15 cellular contexts compared by ENCODE assay signal in genomic region chr6:134007077-134007476, GRCh38. TPM values are rescaled to one million over a fixed set of nuclear protein-coding genes. Genes with fewer than 3 reads are reported as not detected.
DNase-seq lines count a peak whose midpoint lies in the region; ATAC-seq, FAIRE-seq and TF ChIP-seq lines count a peak whose summit lies in the region.
"Had no signal": no experiment of that assay in that cellular context is flagged by ENCODE, and none has a peak within 500 bp of the region (broad histone marks: within the 10 kb centered on the region; RNA-seq: fewer than 3 reads in every experiment).

No MANE protein-coding gene starts in this region.

- no peak overlapping the region for H3K23ac ChIP-seq in H1 (ENCODE audit: insufficient read length)

- H2AK5ac ChIP-seq in H1 (ENCODE audit: low read depth, low read length): no peak overlapping the region

- no peak overlapping the region for H3K18ac ChIP-seq in H1 (ENCODE audit: extremely low read depth, low read length)

- H3K4me1 Mint-ChIP-seq in endodermal cell: no peaks in the 10 kb centered on the region
- H3K4me1 Mint-ChIP-seq: CD8-positive, alpha-beta memory T cell had no signal

- POLR2A ChIA-PET in H1 (lab: Charles Lee; ENCODE audit: partially characterized antibody): no interaction called here

- H2BK20ac ChIP-seq in H1 (ENCODE audit: low read length): no peak overlapping the region

- no peaks in the 10 kb centered on the region for H3K9me3 Mint-ChIP-seq in endodermal cell
- H3K9me3 Mint-ChIP-seq: activated T-cell treated with anti-CD3 and anti-CD28 coated beads, Interleukin-2, amount 50 U/mL, for 72 hours had no signal

- no peaks in the 10 kb centered on the region for H3K9me3 ChIP-seq in H1 (ENCODE audit: insufficient read depth in 2 of 2, low read depth in 1 of 2, low read length in 1 of 2)
- H3K9me3 ChIP-seq in upper lobe of left lung: no peaks in the 10 kb centered on the region
- H3K9me3 ChIP-seq in endodermal cell (ENCODE audit: control insufficient read depth, low read length): no peaks in the 10 kb centered on the region
- H3K9me3 ChIP-seq: thoracic aorta had no signal

- H2BK5ac ChIP-seq in H1 (ENCODE audit: low read depth, low read length): no peak overlapping the region

- CTCF ChIA-PET in H1 (lab: Charles Lee; ENCODE audit: partially characterized antibody): interaction anchor here (0.9 to 2.3 kb wide), 5 partner anchors 19 to 83 kb away, joined by 3 to 7 read pairs (median 4); no protein-coding TSS in a partner anchor

- H4K8ac ChIP-seq in H1 (ENCODE audit: extremely low read depth, insufficient read depth, low read length): peak overlapping the region; percentile 11; the same call in 1 of the 2 replicates

- no peak overlapping the region for H3K4me2 ChIP-seq in H1 (ENCODE audit: insufficient read depth in 1 of 2, low read depth in 2 of 2, low read length in 2 of 2)

- H3K4me3 ChIP-seq in H1 (ENCODE audit: extremely low read depth in 1 of 4, insufficient read depth in 2 of 4, low read depth in 3 of 4, low read length in 4 of 4): no peak overlapping the region
- no peak overlapping the region for H3K4me3 ChIP-seq in upper lobe of left lung
- H3K4me3 ChIP-seq in endodermal cell (ENCODE audit: low read length): no peak overlapping the region
- H3K4me3 ChIP-seq: thoracic aorta had no signal

- no peak overlapping the region for H3K56ac ChIP-seq in H1 (replicated peaks; ENCODE audit: insufficient read length, low read depth, low read length)

- peaks cover 0 to 3% (median 1%) of the 10 kb centered on the region in 4 experiments; a peak in 2 of 7 replicates for H3K4me1 ChIP-seq in H1 (replicated peaks in 1 of 4; ENCODE audit: control insufficient read depth in 3 of 4, insufficient read depth in 4 of 4, low read length in 3 of 4)
- peaks cover 0 to 12% (median 0%) of the 10 kb centered on the region in 4 donors for H3K4me1 ChIP-seq in upper lobe of left lung
- H3K4me1 ChIP-seq in endodermal cell (ENCODE audit: control insufficient read depth, insufficient read depth, low read length): no peaks in the 10 kb centered on the region

- H3K79me1 ChIP-seq in H1 (ENCODE audit: low read depth, low read length): no peaks in the 10 kb centered on the region

- H3K79me2 ChIP-seq in H1 (ENCODE audit: control insufficient read depth in 1 of 2, insufficient read depth in 2 of 2, low read length in 2 of 2): no peaks in the 10 kb centered on the region

- DNase-seq in NCI-H128 (lab: John Stamatoyannopoulos, UW; ENCODE audit: unreplicated experiment) (peak; percentile 46), NCI-H510A treated with DMSO at 0.1 percent for 48 hours (lab: John Stamatoyannopoulos, UW) (peak; percentile 53), H1 (ENCODE audit: low read depth in 1 of 2, low spot score in 2 of 2) (no peak), upper lobe of left lung (peak in 1 of 2 donors; percentile 81), endodermal cell (no peak)
- DNase-seq: activated CD4-positive, alpha-beta T cell treated with anti-CD3 and anti-CD28 coated beads for 48 hours; activated T-cell treated with anti-CD3 and anti-CD28 coated beads, Interleukin-2, amount 50 U/mL, for 72 hours; CD8-positive, alpha-beta memory T cell; foreskin fibroblast; MM.1S; T-helper 2 cell had no signal

- TF ChIP-seq EP300 in H1 (IDR thresholded peaks at IDR 0.05; ENCODE audit: borderline replicate concordance in 1 of 2, low read depth in 2 of 2, low read length in 2 of 2): no peak
- TF ChIP-seq EP300 in upper lobe of left lung (IDR thresholded peaks at IDR 0.05): no peak

- no peak overlapping the region for H2BK15ac ChIP-seq in H1 (ENCODE audit: low read length)

- no peak overlapping the region for H4K5ac ChIP-seq in H1 (ENCODE audit: insufficient read length, low read depth, low read length)

- TF ChIP-seq POLR2A in H1 (IDR thresholded peaks at IDR 0.05; ENCODE audit: control extremely low read depth in 1 of 2, low read depth in 2 of 2, low read length in 2 of 2) (no peak), upper lobe of left lung (IDR thresholded peaks at IDR 0.05) (no peak)

- no peaks in the 10 kb centered on the region for H3K27me3 ChIP-seq in H1 (replicated peaks in 1 of 4; ENCODE audit: control insufficient read depth in 3 of 4, extremely low read depth in 1 of 4, insufficient read depth in 3 of 4, low read length in 3 of 4)
- H3K27me3 ChIP-seq in upper lobe of left lung: no peaks in the 10 kb centered on the region
- no peaks in the 10 kb centered on the region for H3K27me3 ChIP-seq in endodermal cell (ENCODE audit: control insufficient read depth, insufficient read depth, low read length, poor library complexity, severe bottlenecking)

- no peak overlapping the region for H3K4ac ChIP-seq in H1 (replicated peaks; ENCODE audit: insufficient read length, low read depth, low read length)

- H3K9ac ChIP-seq in H1 (replicated peaks in 1 of 4; ENCODE audit: extremely low read depth in 1 of 4, low read depth in 3 of 4, low read length in 3 of 4) (no peak overlapping the region), endodermal cell (ENCODE audit: extremely low read depth, low read length, poor library complexity, severe bottlenecking) (no peak overlapping the region)

- no peaks in the 10 kb centered on the region for H3K27me3 Mint-ChIP-seq in endodermal cell (ENCODE audit: insufficient read depth)

- H2AFZ ChIP-seq in H1 (ENCODE audit: low read length): no peak overlapping the region

- H3K23me2 ChIP-seq in H1 (ENCODE audit: low read depth, low read length): no peaks in the 10 kb centered on the region

- no peak overlapping the region for H3K27ac Mint-ChIP-seq in endodermal cell
- H3K27ac Mint-ChIP-seq: activated T-cell treated with anti-CD3 and anti-CD28 coated beads, Interleukin-2, amount 50 U/mL, for 72 hours; CD8-positive, alpha-beta memory T cell had no signal

- H2BK120ac ChIP-seq in H1 (replicated peaks; ENCODE audit: low read depth, low read length): no peak overlapping the region

- H4K91ac ChIP-seq in H1 (replicated peaks; ENCODE audit: insufficient read length, low read length): no peak overlapping the region

- H3K4me3 Mint-ChIP-seq in endodermal cell: no peak overlapping the region
- H3K4me3 Mint-ChIP-seq: activated T-cell treated with anti-CD3 and anti-CD28 coated beads, Interleukin-2, amount 50 U/mL, for 72 hours; CD8-positive, alpha-beta memory T cell had no signal

- H2BK12ac ChIP-seq in H1 (ENCODE audit: low read depth, low read length): no peak overlapping the region

- TF ChIP-seq CTCF in H1 (IDR thresholded peaks at IDR 0.05; ENCODE audit: control extremely low read depth in 1 of 3, insufficient read depth in 1 of 3, low read depth in 1 of 3, low read length in 3 of 3) (no peak), upper lobe of left lung (IDR thresholded peaks at IDR 0.05) (no peak), endodermal cell (conservative IDR thresholded peaks at IDR 0.05) (no peak)

- 90% methylated on average over 4 of the region's 4 CpGs; no CpG with 5 or more reads in 1 of the 2 experiments for WGBS in H1 (ENCODE audit: extremely low coverage in 1 of 2, insufficient coverage in 1 of 2, insufficient read length in 1 of 2, insufficient replicate concordance in 2 of 2, low coverage in 1 of 2, low lambda C conversion rate in 2 of 2, missing lambda C conversion rate in 1 of 2), 2 experiments
- 67 to 70% methylated on average over 4 of the region's 4 CpGs for WGBS in upper lobe of left lung, 2 donors
- 98 to 100% methylated on average over 2 to 4 of the region's 4 CpGs for WGBS in endodermal cell (ENCODE audit: insufficient coverage in 1 of 2, insufficient read length in 1 of 2), 2 experiments

- peak; percentile 53 to 70 for ATAC-seq in upper lobe of left lung (ENCODE audit: low FRiP score in 2 of 2)
- no peak for ATAC-seq in GM18907 (IDR thresholded peaks at IDR 0.05; ENCODE audit: unreplicated experiment)
- ATAC-seq in GM19397 (IDR thresholded peaks at IDR 0.05; ENCODE audit: unreplicated experiment): no peak
- ATAC-seq: activated T-cell treated with anti-CD3 and anti-CD28 coated beads, Interleukin-2, amount 50 U/mL, for 72 hours had no signal

- H3K36me3 ChIP-seq in H1 (ENCODE audit: control insufficient read depth in 2 of 4, insufficient read depth in 4 of 4, low read length in 3 of 4) (peaks cover 0 to 3% (median 0%) of the 10 kb centered on the region in 4 experiments; a peak in 1 of 8 replicates), upper lobe of left lung (no peaks in the 10 kb centered on the region), endodermal cell (ENCODE audit: control insufficient read depth, insufficient read depth, low read length) (no peaks in the 10 kb centered on the region)
- H3K36me3 ChIP-seq: thoracic aorta had no signal

- no peaks in the 10 kb centered on the region for H4K20me1 ChIP-seq in H1 (replicated peaks in 1 of 2; ENCODE audit: control insufficient read depth in 1 of 2, insufficient read depth in 2 of 2, low read length in 2 of 2)

- H3K14ac ChIP-seq in H1 (ENCODE audit: insufficient read length): no peak overlapping the region

- FAIRE-seq in H1 (lab: Jason Lieb, UNC): no peak
- FAIRE-seq: islet of Langerhans had no signal

- no peaks in the 10 kb centered on the region for H3K36me3 Mint-ChIP-seq in endodermal cell (ENCODE audit: low read depth)
- H3K36me3 Mint-ChIP-seq: CD8-positive, alpha-beta memory T cell had no signal

- no peak for TF ChIP-seq RAD21 in H1 (IDR thresholded peaks at IDR 0.05 in 1 of 2, conservative IDR thresholded peaks at IDR 0.05 in 1 of 2; ENCODE audit: low read depth in 2 of 2, low read length in 2 of 2)

- H3K27ac ChIP-seq in H1 (ENCODE audit: low read depth, low read length) (no peak overlapping the region), upper lobe of left lung (no peak overlapping the region), endodermal cell (ENCODE audit: low read depth, low read length) (no peak overlapping the region)
- H3K27ac ChIP-seq: thoracic aorta had no signal

RNA-seq across cellular contexts. Expression of gene SLC2A12, which starts 45.3 kb away (rescaled TPM):
- total RNA-seq in H1 (2021; fragmentation: NEBNext Ultra II Directional; extraction: Animal tissue kit (Norgen Biotek cat#: 25700)): 5.0 TPM in 2 replicates
- 2.9 and 4.8 TPM in 2 replicates for polyA plus RNA-seq in H1 (2011; rRNA removed)
- polyA plus RNA-seq in H1 (2011; cell fraction: cytosol; rRNA removed): 3.9 TPM
- polyA plus RNA-seq in H1 (2011; cell fraction: nucleus; rRNA removed): 3.5 TPM
- 3.1 to 5.4 TPM (median 4.0 TPM) in 4 replicates for polyA plus RNA-seq in H1 (2012, experiment 1 of 2)
- polyA plus RNA-seq in H1 (2012, experiment 2 of 2): 0.73 TPM
- polyA plus RNA-seq in H1 (2013, experiment 1 of 2): 6.5 TPM
- 6.7 TPM for polyA plus RNA-seq in H1 (2013, experiment 2 of 2)
- polyA minus RNA-seq in H1 (2011; rRNA and poly(A)+ RNA removed): 16.2 and 21.1 TPM in 2 replicates
- polyA minus RNA-seq in H1 (2011; cell fraction: cytosol; rRNA and poly(A)+ RNA removed): 4.5 TPM
- 17.0 TPM for polyA minus RNA-seq in H1 (2011; cell fraction: nucleus; rRNA and poly(A)+ RNA removed)
- total RNA-seq in upper lobe of left lung: 1 to 10 TPM; 2.0 to 5.2 (median 2.6) TPM
- 1 to 10 TPM; 2.7 to 2.8 TPM for total RNA-seq in endodermal cell
- 8.3 TPM for polyA plus RNA-seq in endodermal cell (2013, experiment 1 of 2)
- polyA plus RNA-seq in endodermal cell (2013, experiment 2 of 2): 9.2 TPM
- total RNA-seq: CD8-positive, alpha-beta memory T cell had no signal
- polyA plus RNA-seq: CD8-positive, alpha-beta memory T cell had no signal

RNA-seq across cellular contexts. Expression of gene TBPL1, which starts 54.1 kb away (rescaled TPM):
- 66.3 and 67.0 TPM in 2 replicates for total RNA-seq in H1 (2021; fragmentation: NEBNext Ultra II Directional; extraction: Animal tissue kit (Norgen Biotek cat#: 25700))
- polyA plus RNA-seq in H1 (2011; rRNA removed): 19.5 and 32.5 TPM in 2 replicates
- polyA plus RNA-seq in H1 (2011; cell fraction: cytosol; rRNA removed): 44.7 TPM
- polyA plus RNA-seq in H1 (2011; cell fraction: nucleus; rRNA removed): 39.2 TPM
- polyA plus RNA-seq in H1 (2012, experiment 1 of 2): 35.6 to 61.1 TPM (median 49.4 TPM) in 4 replicates
- polyA plus RNA-seq in H1 (2012, experiment 2 of 2): 21.8 TPM
- polyA plus RNA-seq in H1 (2013, experiment 1 of 2): 69.9 TPM
- 75.1 TPM for polyA plus RNA-seq in H1 (2013, experiment 2 of 2)
- polyA minus RNA-seq in H1 (2011; rRNA and poly(A)+ RNA removed): 16.6 and 28.6 TPM in 2 replicates
- polyA minus RNA-seq in H1 (2011; cell fraction: cytosol; rRNA and poly(A)+ RNA removed): 39.0 TPM
- 19.7 TPM for polyA minus RNA-seq in H1 (2011; cell fraction: nucleus; rRNA and poly(A)+ RNA removed)
- 10 to 100 TPM in 2 of 6 donors, 1 to 10 TPM in 4; 2.6 to 18.0 (median 9.5) TPM for total RNA-seq in upper lobe of left lung
- 10 to 100 TPM; 40.4 to 45.4 TPM for total RNA-seq in endodermal cell
- polyA plus RNA-seq in endodermal cell (2013, experiment 1 of 2): 75.5 TPM
- 60.3 TPM for polyA plus RNA-seq in endodermal cell (2013, experiment 2 of 2)

Comparison
In these comparisons a context has a peak if more than half of its experiments do, and no peak if none do; other contexts are left out.
1. DNase-seq: peak in NCI-H128 (single experiment) and NCI-H510A treated with DMSO at 0.1 percent for 48 hours (single experiment); none in H1 (0 of 2) and endodermal cell (single experiment).
2. ATAC-seq: peak in upper lobe of left lung (2 of 2); none in GM18907 (single experiment) and GM19397 (single experiment).